ENCODE assay signal across 9 cellular contexts in the genomic region with DNA sequence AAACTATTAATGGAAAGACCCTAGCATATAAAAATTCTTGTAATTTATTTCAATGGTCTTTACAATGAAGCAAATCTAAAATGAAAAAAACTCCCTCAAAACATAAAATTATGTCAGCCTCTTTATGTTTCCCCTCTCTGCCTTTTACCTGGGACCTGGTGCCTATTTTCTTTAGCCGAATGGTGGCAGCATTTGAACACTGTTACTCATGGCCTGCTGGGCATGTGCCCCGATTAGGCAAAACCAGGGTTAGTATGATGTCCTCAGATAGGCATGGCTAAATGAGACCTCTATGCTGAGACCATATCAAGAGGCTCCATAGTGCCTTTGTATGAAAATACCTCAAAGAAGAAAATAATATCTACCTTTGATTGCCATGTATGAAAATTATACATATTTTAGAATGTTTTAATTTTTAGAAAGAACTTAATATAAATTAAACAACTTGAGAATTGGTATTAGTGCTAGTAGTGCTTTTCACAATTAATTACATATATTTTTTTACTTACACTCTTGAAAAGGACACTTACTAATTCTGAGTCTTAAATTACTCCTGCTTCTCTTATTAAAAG. TPM values are rescaled to one million over a fixed set of nuclear protein-coding genes. Genes with fewer than 3 reads are reported as not detected.
DNase-seq lines count a peak whose midpoint lies in the region; ATAC-seq and TF ChIP-seq lines count a peak whose summit lies in the region.
"Had no signal": no experiment of that assay in that cellular context is flagged by ENCODE, and none has a peak within 500 bp of the region (broad histone marks: within the 10 kb centered on the region; RNA-seq: fewer than 3 reads in every experiment).

No MANE protein-coding gene starts in this region.

- in situ Hi-C loops in GM13977 (cut with MboI; ENCODE audit: low pct_unique_long_range_greater_than_20kb, low sequenced_read_pairs, unreplicated experiment), result no loop called here

- H4K20me1 ChIP-seq in OCI-LY3 (ENCODE audit: insufficient read depth, low read length), result no peaks in the 10 kb centered on the region

- no peak overlapping the region for H3K27ac ChIP-seq in OCI-LY3 (ENCODE audit: low read length)

- H3K4me1 ChIP-seq in OCI-LY3 (ENCODE audit: low read length), result peaks cover 3% of the 10 kb centered on the region; the same call in 1 of the 2 replicates

- no peak overlapping the region for H3K9ac ChIP-seq in OCI-LY3 (ENCODE audit: low read length)

- CTCF ChIA-PET in BJ (lab: Yijun Ruan, JAX), result interaction anchor here (2.0 kb wide), 1 partner anchor 87 kb away, joined by 6 read pairs; no protein-coding TSS in a partner anchor

- POLR2A ChIA-PET in BJ (lab: Charles Lee), result no interaction called here

- no peaks in the 10 kb centered on the region for H3K9me3 ChIP-seq in OCI-LY3 (ENCODE audit: insufficient read depth, low read length)

- H3K4me3 ChIP-seq in BJ (ENCODE audit: low read depth, low read length) (no peak overlapping the region), OCI-LY3 (ENCODE audit: low read length) (no peak overlapping the region), epithelial cell of esophagus (ENCODE audit: low read length) (no peak overlapping the region)

- no peak overlapping the region for H3K4me2 ChIP-seq in OCI-LY3 (ENCODE audit: low read length)

- H3K9me3 Mint-ChIP-seq in stimulated activated memory B cell treated with anti-CD40 and anti-IgM and Interleukin-4, amounts not matched to agents 10 μg/mL and 1 μg/mL and 100 μg/mL, for 72 hours, result no peaks in the 10 kb centered on the region
- H3K9me3 Mint-ChIP-seq: IgD-negative memory B cell had no signal

- H3K27ac Mint-ChIP-seq in stimulated activated memory B cell treated with anti-CD40 and anti-IgM and Interleukin-4, amounts not matched to agents 10 μg/mL and 1 μg/mL and 100 μg/mL, for 72 hours, result no peak overlapping the region
- H3K27ac Mint-ChIP-seq: IgD-negative memory B cell had no signal

- H3K36me3 ChIP-seq in BJ (ENCODE audit: control insufficient read depth, insufficient read depth, low read length) (no peaks in the 10 kb centered on the region), OCI-LY3 (replicated peaks; ENCODE audit: low read depth, low read length) (no peaks in the 10 kb centered on the region)

- no peaks in the 10 kb centered on the region for H3K4me1 Mint-ChIP-seq in stimulated activated memory B cell treated with anti-CD40 and anti-IgM and Interleukin-4, amounts not matched to agents 10 μg/mL and 1 μg/mL and 100 μg/mL, for 72 hours
- H3K4me1 Mint-ChIP-seq: IgD-negative memory B cell had no signal

- ATAC-seq in HG03520 (IDR thresholded peaks at IDR 0.05; ENCODE audit: unreplicated experiment) (peak; percentile 70), GM21515 (IDR thresholded peaks at IDR 0.05; ENCODE audit: unreplicated experiment) (no peak)
- no peak for ATAC-seq in stimulated activated memory B cell treated with anti-CD40 and anti-IgM and Interleukin-4, amounts not matched to agents 10 μg/mL and 1 μg/mL and 100 μg/mL, for 72 hours

- H3K27me3 ChIP-seq in BJ (ENCODE audit: control insufficient read depth, insufficient read depth, low read length) (no peaks in the 10 kb centered on the region), OCI-LY3 (ENCODE audit: low read depth, low read length) (no peaks in the 10 kb centered on the region)

- H3K27me3 Mint-ChIP-seq in stimulated activated memory B cell treated with anti-CD40 and anti-IgM and Interleukin-4, amounts not matched to agents 10 μg/mL and 1 μg/mL and 100 μg/mL, for 72 hours, result peaks cover 40% of the 10 kb centered on the region

- TF ChIP-seq CTCF in BJ (IDR thresholded peaks at IDR 0.05; ENCODE audit: insufficient read depth, low read depth, low read length), result peak; percentile 47
- peak; percentile 43 for TF ChIP-seq CTCF in GM13977 (IDR thresholded peaks at IDR 0.05; ENCODE audit: extremely low read depth, insufficient read depth, missing control alignments)
- TF ChIP-seq CTCF in OCI-LY3 (IDR thresholded peaks at IDR 0.05; ENCODE audit: low read depth, low read length), result peak; percentile 73
- peak; percentile 69 for TF ChIP-seq CTCF in epithelial cell of esophagus (IDR thresholded peaks at IDR 0.05; ENCODE audit: insufficient read depth, low read depth, low read length, missing control alignments)

- H3K36me3 Mint-ChIP-seq in stimulated activated memory B cell treated with anti-CD40 and anti-IgM and Interleukin-4, amounts not matched to agents 10 μg/mL and 1 μg/mL and 100 μg/mL, for 72 hours, result no peaks in the 10 kb centered on the region
- H3K36me3 Mint-ChIP-seq: IgD-negative memory B cell had no signal

- DNase-seq in BJ (ENCODE audit: low read depth) (no peak), GM13977 (ENCODE audit: low spot score) (no peak), epithelial cell of esophagus (ENCODE audit: low read depth) (peak; percentile 74), stromal cell of bone marrow (ENCODE audit: low read depth) (peak; percentile 30)

- H3K4me3 Mint-ChIP-seq in stimulated activated memory B cell treated with anti-CD40 and anti-IgM and Interleukin-4, amounts not matched to agents 10 μg/mL and 1 μg/mL and 100 μg/mL, for 72 hours, result no peak overlapping the region
- H3K4me3 Mint-ChIP-seq: IgD-negative memory B cell had no signal

- H3K79me2 ChIP-seq in OCI-LY3 (ENCODE audit: low read length), result no peaks in the 10 kb centered on the region

- H2AFZ ChIP-seq in OCI-LY3 (ENCODE audit: low read depth, low read length), result no peak overlapping the region

RNA-seq across cellular contexts. Expression of a gene that starts 22.5 kb away (rescaled TPM):
- 0.06 TPM in 1 of 2 replicates, not detected in the other for polyA plus RNA-seq in BJ (2011; rRNA removed)
- 0.36 TPM in 1 of 2 replicates, not detected in the other for polyA minus RNA-seq in BJ (2011; rRNA and poly(A)+ RNA removed)
- polyA plus RNA-seq: IgD-negative memory B cell had no signal

Comparison
In these comparisons a context has a peak if more than half of its experiments do, and no peak if none do; other contexts are left out.
1. DNase-seq: peak in epithelial cell of esophagus (single experiment) and stromal cell of bone marrow (single experiment); none in BJ (single experiment) and GM13977 (single experiment).
2. Peak in every context shown above with its lines, with median percentiles within 50 percentile points of each other: CTCF ChIP-seq.